In the genomic region with DNA sequence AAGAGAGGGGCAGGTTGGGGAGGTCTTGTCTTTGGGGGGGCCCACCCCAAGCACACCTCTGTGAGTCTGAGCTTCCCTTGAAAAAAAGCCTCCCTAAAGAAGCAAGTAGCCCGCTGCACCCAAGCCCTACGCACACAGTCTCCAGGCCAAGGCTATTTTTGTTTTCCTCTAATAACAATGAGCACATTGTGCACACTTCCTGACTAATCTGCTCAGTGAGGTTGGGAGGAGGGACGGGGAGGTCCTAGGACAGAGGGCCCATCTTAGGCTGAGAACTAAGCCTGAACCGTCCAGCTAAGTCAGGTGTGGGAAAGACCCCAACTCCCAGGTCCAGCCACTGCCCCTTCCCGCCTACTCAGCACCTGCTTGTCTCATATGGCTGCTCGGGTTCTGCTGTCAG, we compare ENCODE assay signal across 8 cellular contexts.
DNase-seq lines count a peak whose midpoint lies in the region; ATAC-seq and TF ChIP-seq lines count a peak whose summit lies in the region.

No MANE protein-coding gene starts in this region.

- H3K4me3 ChIP-seq in spleen (no peak overlapping the region), MM.1S (ENCODE audit: low read length) (no peak overlapping the region)

- H4K20me1 ChIP-seq in MM.1S (ENCODE audit: insufficient read depth, low read length), result no peaks in the 10 kb centered on the region

- H3F3A ChIP-seq in MM.1S (ENCODE audit: insufficient read depth, low read length), result no peaks in the 10 kb centered on the region

- no peak overlapping the region for H3K4me2 ChIP-seq in MM.1S (ENCODE audit: low read depth, low read length)

- no peak for ATAC-seq in HG03095 (IDR thresholded peaks at IDR 0.05; ENCODE audit: unreplicated experiment)

- H3K36me3 ChIP-seq in spleen, result peaks cover 0 to 9% (median 0%) of the 10 kb centered on the region in 6 donors
- no peaks in the 10 kb centered on the region for H3K36me3 ChIP-seq in MM.1S (replicated peaks; ENCODE audit: insufficient read depth, low read length)

- peak; percentile 50 for DNase-seq in H4 (ENCODE audit: low spot score)
- peak; percentile 54 for DNase-seq in cerebellar cortex (ENCODE audit: low spot score)
- DNase-seq in left kidney (ENCODE audit: low read depth, low spot score), result peak; percentile 51
- DNase-seq in spleen, result no peak
- DNase-seq in MM.1S, result no peak
- no peak for DNase-seq in NCI-H2107 treated with DMSO at 0.1 percent for 48 hours (lab: John Stamatoyannopoulos, UW; ENCODE audit: unreplicated experiment)
- DNase-seq in activated T-cell treated with anti-CD3 and anti-CD28 coated beads, Interleukin-2, amount 50 U/mL, for 1 hour, result no peak

- H3K9me3 ChIP-seq in spleen, result no peaks in the 10 kb centered on the region
- H3K9me3 ChIP-seq in MM.1S (replicated peaks; ENCODE audit: insufficient read depth, low read length), result no peaks in the 10 kb centered on the region

- H3K79me2 ChIP-seq in MM.1S (ENCODE audit: low read length), result no peaks in the 10 kb centered on the region

- intact Hi-C loops in spleen (cut with DNase I; ENCODE audit: low total_unique reads), result no loop called here

- H3K27ac ChIP-seq in spleen, result peak overlapping the region; percentile 51 to 92 (median 80)
- no peak overlapping the region for H3K27ac ChIP-seq in MM.1S (ENCODE audit: low read length)

- no peak overlapping the region for H2AFZ ChIP-seq in MM.1S (ENCODE audit: low read length)

- TF ChIP-seq POLR2A in spleen (IDR thresholded peaks at IDR 0.05), result no peak

- no peak for TF ChIP-seq CTCF in spleen (IDR thresholded peaks at IDR 0.05 in 8 of 11, conservative IDR thresholded peaks at IDR 0.05 in 3 of 11)
- TF ChIP-seq CTCF in MM.1S (IDR thresholded peaks at IDR 0.05; ENCODE audit: low read length), result no peak

- WGBS in spleen, 5 donors, result 32 to 50% (median 39%) methylated on average over 6 of the region's 6 CpGs

- H3K9ac ChIP-seq in MM.1S (ENCODE audit: low read length), result no peak overlapping the region

- H3K4me1 ChIP-seq in spleen (peaks cover 27 to 61% (median 45%) of the 10 kb centered on the region in 6 donors), MM.1S (ENCODE audit: low read length) (0 out of 2 replicates have a peak, but pooled peaks cover 4% of the 10 kb centered on the region)

- H3K27me3 ChIP-seq in spleen (replicated peaks in 1 of 7) (no peaks in the 10 kb centered on the region), MM.1S (replicated peaks; ENCODE audit: insufficient read depth, low read length) (no peaks in the 10 kb centered on the region)

- H3K9me2 ChIP-seq in MM.1S (replicated peaks; ENCODE audit: insufficient read depth, low read length), result no peaks in the 10 kb centered on the region

Comparison
In these comparisons a context has a peak if more than half of its experiments do, and no peak if none do; other contexts are left out.
1. DNase-seq: peak in H4 (single experiment), cerebellar cortex (single experiment) and left kidney (single experiment); none in spleen (single experiment), MM.1S (single experiment), NCI-H2107 treated with DMSO at 0.1 percent for 48 hours (single experiment) and activated T-cell treated with anti-CD3 and anti-CD28 coated beads, Interleukin-2, amount 50 U/mL, for 1 hour (single experiment).